11 cellular contexts compared by ENCODE assay signal in the genomic region with DNA sequence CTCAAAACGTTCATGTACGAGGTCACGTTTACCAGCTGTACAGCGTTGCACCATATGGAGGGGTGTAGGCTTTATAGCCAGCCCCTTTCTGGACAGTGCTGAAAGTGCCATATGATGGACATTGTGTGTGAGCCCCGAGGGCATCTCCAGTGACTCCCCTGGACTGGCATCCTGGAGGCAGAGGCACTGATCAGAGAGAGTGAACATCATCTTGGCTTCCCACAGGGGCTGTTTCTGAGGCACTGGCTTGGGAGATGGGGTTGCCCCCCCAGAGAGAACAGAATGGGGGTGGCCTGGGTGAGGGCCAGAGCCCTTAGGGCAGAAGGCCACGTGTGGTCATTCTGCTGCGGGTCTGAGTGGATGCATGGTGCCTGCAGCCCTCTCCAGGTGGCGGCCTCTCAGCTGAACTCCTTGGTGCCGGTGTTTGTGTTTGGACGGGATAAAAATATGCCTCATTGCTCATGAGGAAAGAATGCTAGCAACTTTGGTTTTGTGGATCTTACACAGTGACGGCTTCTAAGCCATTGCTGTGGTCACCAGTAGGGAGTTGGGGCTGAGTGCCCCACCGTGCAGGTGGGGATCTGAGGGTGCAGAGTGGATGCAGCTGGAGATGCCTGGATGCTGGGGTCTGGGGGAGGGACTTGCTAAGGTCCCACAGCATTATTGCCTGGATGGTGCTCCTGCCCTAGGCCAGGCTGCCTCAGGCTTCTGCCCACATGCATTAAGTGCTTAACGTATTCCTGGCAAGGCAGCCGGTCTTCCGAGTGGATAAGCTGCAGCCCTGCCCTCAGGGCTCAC. TPM values are rescaled to one million over a fixed set of nuclear protein-coding genes. Genes with fewer than 3 reads are reported as not detected.
DNase-seq lines count a peak whose midpoint lies in the region; FAIRE-seq and TF ChIP-seq lines count a peak whose summit lies in the region.
"Had no signal": no experiment of that assay in that cellular context is flagged by ENCODE, and none has a peak within 500 bp of the region (broad histone marks: within the 10 kb centered on the region; RNA-seq: fewer than 3 reads in every experiment).

No MANE protein-coding gene starts in this region.

- CTCF ChIA-PET in H1 (lab: Charles Lee; ENCODE audit: partially characterized antibody) = interaction anchor here (0.6 to 37.7 kb wide), 5 partner anchors 12 to 1862 kb away, joined by 3 to 908 read pairs (median 4); no protein-coding TSS in a partner anchor

- no peak overlapping the region for H3K27ac ChIP-seq in H1 (ENCODE audit: low read depth, low read length)

- no peak for TF ChIP-seq EP300 in H1 (IDR thresholded peaks at IDR 0.05; ENCODE audit: borderline replicate concordance in 1 of 2, low read depth in 2 of 2, low read length in 2 of 2)

- H3K27ac Mint-ChIP-seq in neural crest cell (ENCODE audit: unreplicated experiment) = no peak overlapping the region

- POLR2A ChIA-PET in H1 (lab: Charles Lee; ENCODE audit: partially characterized antibody) = interaction anchor here (0.7 to 1.2 kb wide), 3 partner anchors 26 to 35 kb away, joined by 3 to 4 read pairs (median 4); no protein-coding TSS in a partner anchor

- no peak overlapping the region for H3K56ac ChIP-seq in H1 (replicated peaks; ENCODE audit: insufficient read length, low read depth, low read length)

- H3K79me2 ChIP-seq in H1 (ENCODE audit: control insufficient read depth in 1 of 2, insufficient read depth in 2 of 2, low read length in 2 of 2) = peaks cover 0 to 6% of the 10 kb centered on the region in 2 experiments; a peak in 1 of 4 replicates

- no peaks in the 10 kb centered on the region for H3K36me3 Mint-ChIP-seq in neural crest cell (ENCODE audit: low read depth)

- H3K4me3 Mint-ChIP-seq in neural crest cell = peak overlapping the region; percentile 78

- no peak overlapping the region for H2BK120ac ChIP-seq in H1 (replicated peaks; ENCODE audit: low read depth, low read length)

- H2AFZ ChIP-seq in H1 (ENCODE audit: low read length) = no peak overlapping the region

- H3K79me1 ChIP-seq in H1 (ENCODE audit: low read depth, low read length) = peaks cover 2% of the 10 kb centered on the region; the same call in 1 of the 2 replicates

- H2BK5ac ChIP-seq in H1 (ENCODE audit: low read depth, low read length) = no peak overlapping the region

- H3K27me3 ChIP-seq in H1 (replicated peaks in 1 of 4; ENCODE audit: control insufficient read depth in 3 of 4, extremely low read depth in 1 of 4, insufficient read depth in 3 of 4, low read length in 3 of 4) = peaks cover 0 to 2% (median 0%) of the 10 kb centered on the region in 4 experiments; a peak in 1 of 7 replicates

- no peak overlapping the region; a peak in 1 of 7 replicates for H3K9ac ChIP-seq in H1 (replicated peaks in 1 of 4; ENCODE audit: extremely low read depth in 1 of 4, low read depth in 3 of 4, low read length in 3 of 4)

- peak overlapping the region; percentile 32 for H3K18ac ChIP-seq in H1 (ENCODE audit: extremely low read depth, low read length)

- no peak for TF ChIP-seq POLR2A in H1 (IDR thresholded peaks at IDR 0.05; ENCODE audit: control extremely low read depth in 1 of 2, low read depth in 2 of 2, low read length in 2 of 2)

- no peak overlapping the region for H2BK15ac ChIP-seq in H1 (ENCODE audit: low read length)

- TF ChIP-seq CTCF in AG10803 (conservative IDR thresholded peaks at IDR 0.05; ENCODE audit: low read length) (peak; percentile 13; the same call in 1 of the 2 replicates), H1 (IDR thresholded peaks at IDR 0.05; ENCODE audit: control extremely low read depth in 1 of 3, insufficient read depth in 1 of 3, low read depth in 1 of 3, low read length in 3 of 3) (no peak), neural crest cell (conservative IDR thresholded peaks at IDR 0.05) (no peak)

- H4K91ac ChIP-seq in H1 (replicated peaks; ENCODE audit: insufficient read length, low read length) = no peak overlapping the region

- H4K20me1 ChIP-seq in H1 (replicated peaks in 1 of 2; ENCODE audit: control insufficient read depth in 1 of 2, insufficient read depth in 2 of 2, low read length in 2 of 2) = peaks cover 4 to 16% of the 10 kb centered on the region in 2 experiments

- H3K9me3 ChIP-seq in H1 (ENCODE audit: insufficient read depth in 2 of 2, low read depth in 1 of 2, low read length in 1 of 2) = no peaks in the 10 kb centered on the region

- FAIRE-seq in H1 (lab: Jason Lieb, UNC) = no peak

- H3K23me2 ChIP-seq in H1 (ENCODE audit: low read depth, low read length) = peaks cover 6% of the 10 kb centered on the region; the same call in 1 of the 2 replicates

- TF ChIP-seq RAD21 in H1 (IDR thresholded peaks at IDR 0.05 in 1 of 2, conservative IDR thresholded peaks at IDR 0.05 in 1 of 2; ENCODE audit: low read depth in 2 of 2, low read length in 2 of 2) = no peak

- peak; percentile 74 for DNase-seq in AG10803 (ENCODE audit: low read depth)
- peak; percentile 55 for DNase-seq in NCI-H69 (lab: John Stamatoyannopoulos, UW)
- no peak for DNase-seq in H1 (ENCODE audit: low read depth in 1 of 2, low spot score in 2 of 2)
- DNase-seq in neural crest cell (ENCODE audit: low read depth, low spot score) = no peak
- DNase-seq in NK-92 treated with Interleukin-12 subunit alpha and Interleukin-12 subunit beta, amount 100 ng/mL, for 24 hours (lab: John Stamatoyannopoulos, UW) = no peak
- no peak for DNase-seq in CD1c-positive myeloid dendritic cell (ENCODE audit: extremely low spot score)
- no peak for DNase-seq in activated CD4-positive, CD25-positive, alpha-beta regulatory T cell treated with anti-CD3 and anti-CD28 coated beads, Interleukin-2, amount 50 U/mL, for 72 hours
- DNase-seq in effector CD4-positive, alpha-beta T cell = no peak
- DNase-seq: DND-41; effector CD8-positive, alpha-beta T cell; H7 had no signal

- WGBS in H1 (ENCODE audit: extremely low coverage in 1 of 2, insufficient coverage in 1 of 2, insufficient read length in 1 of 2, insufficient replicate concordance in 2 of 2, low coverage in 1 of 2, low lambda C conversion rate in 2 of 2, missing lambda C conversion rate in 1 of 2), 2 experiments = 91% methylated on average over 15 of the region's 15 CpGs; no CpG with 5 or more reads in 1 of the 2 experiments

- H3K4ac ChIP-seq in H1 (replicated peaks; ENCODE audit: insufficient read length, low read depth, low read length) = no peak overlapping the region

- peaks cover 0 to 3% (median under 1%) of the 10 kb centered on the region in 4 experiments; a peak in 1 of 8 replicates for H3K36me3 ChIP-seq in H1 (ENCODE audit: control insufficient read depth in 2 of 4, insufficient read depth in 4 of 4, low read length in 3 of 4)

- H2BK12ac ChIP-seq in H1 (ENCODE audit: low read depth, low read length) = no peak overlapping the region

- peaks cover 53% of the 10 kb centered on the region for H3K4me1 Mint-ChIP-seq in neural crest cell

- no peak overlapping the region for H2BK20ac ChIP-seq in H1 (ENCODE audit: low read length)

- peaks cover 4 to 22% (median 11%) of the 10 kb centered on the region in 4 experiments for H3K4me1 ChIP-seq in H1 (replicated peaks in 1 of 4; ENCODE audit: control insufficient read depth in 3 of 4, insufficient read depth in 4 of 4, low read length in 3 of 4)

- H2AK5ac ChIP-seq in H1 (ENCODE audit: low read depth, low read length) = peak overlapping the region; percentile 53; the same call in 1 of the 2 replicates

- peak overlapping the region; percentile 75; the same call in 1 of the 2 replicates for H4K8ac ChIP-seq in H1 (ENCODE audit: extremely low read depth, insufficient read depth, low read length)

- no peaks in the 10 kb centered on the region for H3K9me3 Mint-ChIP-seq in neural crest cell

- no peak overlapping the region for H3K4me2 ChIP-seq in H1 (ENCODE audit: insufficient read depth in 1 of 2, low read depth in 2 of 2, low read length in 2 of 2)

- H3K4me3 ChIP-seq in AG10803 (ENCODE audit: low read length) = no peak overlapping the region
- H3K4me3 ChIP-seq in H1 (ENCODE audit: extremely low read depth in 1 of 4, insufficient read depth in 2 of 4, low read depth in 3 of 4, low read length in 4 of 4) = no peak overlapping the region

- H3K14ac ChIP-seq in H1 (ENCODE audit: insufficient read length) = no peak overlapping the region

- peaks cover 2% of the 10 kb centered on the region for H3K27me3 Mint-ChIP-seq in neural crest cell (ENCODE audit: low read depth)

- no peak overlapping the region for H4K5ac ChIP-seq in H1 (ENCODE audit: insufficient read length, low read depth, low read length)

- no peak overlapping the region for H3K23ac ChIP-seq in H1 (ENCODE audit: insufficient read length)

TF ChIP-seq in H1, 55 proteins besides CTCF, POLR2A, EP300 and RAD21:
- no peak for TF ChIP-seq BRCA1 (IDR thresholded peaks at IDR 0.05; ENCODE audit: low read depth, low read length)
- TF ChIP-seq CHD1 (IDR thresholded peaks at IDR 0.05; ENCODE audit: low read depth, low read length) = no peak
- no peak for TF ChIP-seq POU5F1 (IDR thresholded peaks at IDR 0.05; ENCODE audit: low read depth, low read length)
- TF ChIP-seq TCF12 (IDR thresholded peaks at IDR 0.05; ENCODE audit: low read depth, low read length) = no peak
- no peak for TF ChIP-seq BACH1 (IDR thresholded peaks at IDR 0.05; ENCODE audit: low read length)

RNA-seq across cellular contexts. Expression of a gene that starts 3.4 kb away (rescaled TPM):
- total RNA-seq in H1 (2021; fragmentation: NEBNext Ultra II Directional; extraction: Animal tissue kit (Norgen Biotek cat#: 25700)) = 29.1 and 34.0 TPM in 2 replicates
- 43.1 and 55.7 TPM in 2 replicates for polyA plus RNA-seq in H1 (2011; rRNA removed)
- polyA plus RNA-seq in H1 (2011; cell fraction: cytosol; rRNA removed) = 24.1 TPM
- 61.1 TPM for polyA plus RNA-seq in H1 (2011; cell fraction: nucleus; rRNA removed)
- 24.6 to 36.6 TPM (median 30.1 TPM) in 4 replicates for polyA plus RNA-seq in H1 (2012, experiment 1 of 2)
- 30.5 TPM for polyA plus RNA-seq in H1 (2012, experiment 2 of 2)
- polyA plus RNA-seq in H1 (2013, experiment 1 of 2) = 46.0 TPM
- 45.6 TPM for polyA plus RNA-seq in H1 (2013, experiment 2 of 2)
- 30.6 and 54.0 TPM in 2 replicates for polyA minus RNA-seq in H1 (2011; rRNA and poly(A)+ RNA removed)
- polyA minus RNA-seq in H1 (2011; cell fraction: cytosol; rRNA and poly(A)+ RNA removed) = 20.2 TPM
- polyA minus RNA-seq in H1 (2011; cell fraction: nucleus; rRNA and poly(A)+ RNA removed) = 24.3 TPM
- total RNA-seq in neural crest cell = 24.8 and 25.1 TPM in 2 replicates

Comparison
In these comparisons a context has a peak if more than half of its experiments do, and no peak if none do; other contexts are left out.
1. DNase-seq: peak in AG10803 (single experiment) and NCI-H69 (single experiment); none in H1 (0 of 2), neural crest cell (single experiment), NK-92 treated with Interleukin-12 subunit alpha and Interleukin-12 subunit beta, amount 100 ng/mL, for 24 hours (single experiment), CD1c-positive myeloid dendritic cell (single experiment), activated CD4-positive, CD25-positive, alpha-beta regulatory T cell treated with anti-CD3 and anti-CD28 coated beads, Interleukin-2, amount 50 U/mL, for 72 hours (single experiment) and effector CD4-positive, alpha-beta T cell (single experiment).